ENCODE assay signal across 8 cellular contexts in genomic region chr14:73463411-73463810, GRCh38. TPM values are rescaled to one million over a fixed set of nuclear protein-coding genes. Genes with fewer than 3 reads are reported as not detected.
DNase-seq lines count a peak whose midpoint lies in the region; TF ChIP-seq lines count a peak whose summit lies in the region.

No MANE protein-coding gene starts in this region.

- H3K4me1 ChIP-seq in esophagus muscularis mucosa, result peaks cover 67 to 96% (median 92%) of the 10 kb centered on the region in 4 donors

- H3K27me3 ChIP-seq in esophagus muscularis mucosa, result no peaks in the 10 kb centered on the region

- intact Hi-C loops in esophagus muscularis mucosa (cut with DNase I), result no loop called here

- no peak for TF ChIP-seq POLR2A in esophagus muscularis mucosa (IDR thresholded peaks at IDR 0.05; ENCODE audit: low read depth)

- H3K4me3 Mint-ChIP-seq in glutamatergic neuron (ENCODE audit: unreplicated experiment), result no peak overlapping the region
- no peak overlapping the region for H3K4me3 Mint-ChIP-seq in type B pancreatic cell

- H3K27ac ChIP-seq in VCaP (peak overlapping the region; percentile 90), esophagus muscularis mucosa (replicated peaks in 1 of 4) (peak overlapping the region; percentile 63 to 97 (median 87))

- DNase-seq in DMS 273 (lab: John Stamatoyannopoulos, UW; ENCODE audit: unreplicated experiment) (peak; percentile 23), DMS 273 treated with DMSO at 0.1 percent for 48 hours (lab: John Stamatoyannopoulos, UW) (no peak), esophagus muscularis mucosa (ENCODE audit: extremely low spot score) (no peak), pulmonary artery endothelial cell (ENCODE audit: low read depth, low spot score) (peak; percentile 40), glutamatergic neuron (no peak), HuH-7 (ENCODE audit: low spot score) (no peak), type B pancreatic cell (ENCODE audit: extremely low spot score, unreplicated experiment) (no peak)

- TF ChIP-seq EP300 in esophagus muscularis mucosa (IDR thresholded peaks at IDR 0.05), result no peak

- H3K4me3 ChIP-seq in esophagus muscularis mucosa, result no peak overlapping the region

- H3K36me3 Mint-ChIP-seq in glutamatergic neuron (ENCODE audit: unreplicated experiment), result no peaks in the 10 kb centered on the region
- H3K36me3 Mint-ChIP-seq in type B pancreatic cell, result no peaks in the 10 kb centered on the region

- H3K4me1 Mint-ChIP-seq in glutamatergic neuron (ENCODE audit: low read depth, unreplicated experiment) (peaks cover 2% of the 10 kb centered on the region), type B pancreatic cell (ENCODE audit: unreplicated experiment) (peaks cover 44% of the 10 kb centered on the region)

- no peaks in the 10 kb centered on the region for H3K36me3 ChIP-seq in esophagus muscularis mucosa

- peaks cover 4% of the 10 kb centered on the region for H3K9me3 Mint-ChIP-seq in glutamatergic neuron (ENCODE audit: unreplicated experiment)
- H3K9me3 Mint-ChIP-seq in type B pancreatic cell, result no peaks in the 10 kb centered on the region

- H3K9me3 ChIP-seq in esophagus muscularis mucosa, result no peaks in the 10 kb centered on the region

- 60% methylated on average over 5 of the region's 5 CpGs for WGBS in esophagus muscularis mucosa

- TF ChIP-seq CTCF in VCaP (conservative IDR thresholded peaks at IDR 0.05) (no peak), esophagus muscularis mucosa (IDR thresholded peaks at IDR 0.05) (no peak), glutamatergic neuron (IDR thresholded peaks at IDR 0.05; ENCODE audit: partially characterized antibody, unreplicated experiment) (no peak), type B pancreatic cell (conservative IDR thresholded peaks at IDR 0.05) (no peak)

- peaks cover 3% of the 10 kb centered on the region for H3K27me3 Mint-ChIP-seq in glutamatergic neuron (ENCODE audit: unreplicated experiment)
- H3K27me3 Mint-ChIP-seq in type B pancreatic cell, result no peaks in the 10 kb centered on the region

- H3K27ac Mint-ChIP-seq in glutamatergic neuron (ENCODE audit: unreplicated experiment) (no peak overlapping the region), type B pancreatic cell (no peak overlapping the region)

RNA-seq across cellular contexts. Expression of gene NUMB, which starts 5.1 kb away (rescaled TPM):
- total RNA-seq in esophagus muscularis mucosa, result 10 to 100 TPM; 49.2 to 63.4 (median 50.7) TPM
- 45.1 and 46.3 TPM in 2 replicates for total RNA-seq in pulmonary artery endothelial cell
- total RNA-seq in glutamatergic neuron (ENCODE audit: unreplicated experiment), result 48.0 TPM
- 64.5 and 78.1 TPM in 2 replicates for total RNA-seq in type B pancreatic cell (ENCODE audit: low replicate concordance)

RNA-seq across cellular contexts. Expression of gene RIOX1, which starts 27.3 kb away (rescaled TPM):
- total RNA-seq in esophagus muscularis mucosa (10 to 100 TPM; 15.8 to 23.7 (median 18.7) TPM), pulmonary artery endothelial cell (27.0 and 31.0 TPM in 2 replicates), glutamatergic neuron (ENCODE audit: unreplicated experiment) (13.6 TPM), type B pancreatic cell (ENCODE audit: low replicate concordance) (12.1 and 16.7 TPM in 2 replicates)

Comparison
In these comparisons a context has a peak if more than half of its experiments do, and no peak if none do; other contexts are left out.
1. DNase-seq: peak in DMS 273 (single experiment) and pulmonary artery endothelial cell (single experiment); none in DMS 273 treated with DMSO at 0.1 percent for 48 hours (single experiment), esophagus muscularis mucosa (single experiment), glutamatergic neuron (single experiment), HuH-7 (single experiment) and type B pancreatic cell (single experiment).